ENCODE assay signal across 7 cellular contexts in genomic region chr1:204623894-204624361, GRCh38.
DNase-seq lines count a peak whose midpoint lies in the region; ATAC-seq and TF ChIP-seq lines count a peak whose summit lies in the region.

No MANE protein-coding gene starts in this region.

- H3K4me2 ChIP-seq in DND-41 (ENCODE audit: insufficient read depth, low read length): no peak overlapping the region
- no peak overlapping the region for H3K4me2 ChIP-seq in mesendoderm (ENCODE audit: low read length)

- H3K36me3 ChIP-seq in DND-41 (ENCODE audit: insufficient read depth, low read length): no peaks in the 10 kb centered on the region
- H3K36me3 ChIP-seq in mesendoderm (ENCODE audit: control insufficient read depth, insufficient read depth, low read length): no peaks in the 10 kb centered on the region

- no peak overlapping the region for H3K4ac ChIP-seq in mesendoderm (ENCODE audit: low read depth, low read length)

- CTCF ChIA-PET in WTC11 (lab: Charles Lee): interaction anchor here (0.6 to 3.7 kb wide), 33 partner anchors 9 to 582 kb away, joined by 3 to 30 read pairs (median 5); no protein-coding TSS in a partner anchor

- H3K27ac ChIP-seq in DND-41 (ENCODE audit: low read length) (no peak overlapping the region), mesendoderm (ENCODE audit: low read depth, low read length) (no peak overlapping the region)

- H4K5ac ChIP-seq in mesendoderm (ENCODE audit: low read length): no peak overlapping the region

- no peaks in the 10 kb centered on the region for H3K4me1 ChIP-seq in DND-41 (ENCODE audit: insufficient read depth, low read length)
- peaks cover 2% of the 10 kb centered on the region for H3K4me1 ChIP-seq in mesendoderm (ENCODE audit: control insufficient read depth, low read depth, low read length)

- H2BK15ac ChIP-seq in mesendoderm (replicated peaks; ENCODE audit: low read depth): no peak overlapping the region

- no peak overlapping the region for H4K8ac ChIP-seq in mesendoderm (ENCODE audit: low read depth, low read length)

- H3K27me3 Mint-ChIP-seq in WTC11 (ENCODE audit: low read depth): no peaks in the 10 kb centered on the region; the same call in 1 of the 2 replicates

- no peak overlapping the region for H3K4me3 ChIP-seq in DND-41 (ENCODE audit: low read depth in 1 of 2, low read length in 2 of 2)
- H3K4me3 ChIP-seq in mesendoderm (ENCODE audit: low read length): no peak overlapping the region

- H2AK5ac ChIP-seq in mesendoderm (ENCODE audit: low read length): no peak overlapping the region

- H3K9me3 Mint-ChIP-seq in WTC11: no peaks in the 10 kb centered on the region

- no peak overlapping the region for H2BK5ac ChIP-seq in mesendoderm (ENCODE audit: low read length)

- no CpG with 5 or more reads among the region's 3 CpGs for WGBS in mesendoderm (ENCODE audit: extremely low coverage, insufficient coverage, low lambda C conversion rate)

- H2BK120ac ChIP-seq in mesendoderm (ENCODE audit: low read depth, low read length): no peak overlapping the region

- no peaks in the 10 kb centered on the region for H3K79me2 ChIP-seq in DND-41 (ENCODE audit: insufficient read depth, low read length)
- H3K79me2 ChIP-seq in mesendoderm (ENCODE audit: control insufficient read depth, insufficient read depth, low read length): no peaks in the 10 kb centered on the region

- no peak overlapping the region for H2AFZ ChIP-seq in DND-41 (ENCODE audit: low read depth, low read length)

- no peak overlapping the region for H3K23ac ChIP-seq in mesendoderm (ENCODE audit: low read length)

- H3K4me1 Mint-ChIP-seq in WTC11: peaks cover 29% of the 10 kb centered on the region

- DNase-seq in DND-41 (peak; percentile 39), HuH-7 (ENCODE audit: low spot score) (peak; percentile 64), WTC11 (ENCODE audit: low spot score) (peak; percentile 63), mesendoderm (peak; percentile 82), C1 segment of cervical spinal cord (lab: John Stamatoyannopoulos, UW) (no peak)
- no peak for DNase-seq in activated T-cell treated with anti-CD3 and anti-CD28 coated beads, Interleukin-2, amount 50 U/mL, for 1 hour

- H3K27ac Mint-ChIP-seq in WTC11: no peak overlapping the region

- no peaks in the 10 kb centered on the region for H3K79me1 ChIP-seq in mesendoderm (ENCODE audit: low read length)

- TF ChIP-seq CTCF in DND-41 (IDR thresholded peaks at IDR 0.05; ENCODE audit: borderline replicate concordance, extremely low read depth, low read length, poor library complexity, severe bottlenecking) (peak; percentile 57), WTC11 (IDR thresholded peaks at IDR 0.05) (no peak)

- H3K18ac ChIP-seq in mesendoderm (ENCODE audit: low read length): no peak overlapping the region

- H3K4me3 Mint-ChIP-seq in WTC11: no peak overlapping the region

- H3K9me3 ChIP-seq in DND-41 (ENCODE audit: insufficient read depth, low read length, severe bottlenecking): no peaks in the 10 kb centered on the region

- H3K27me3 ChIP-seq in DND-41 (ENCODE audit: insufficient read depth, low read length, poor library complexity) (peaks cover 3% of the 10 kb centered on the region), mesendoderm (ENCODE audit: insufficient read depth, low read length, poor library complexity) (no peaks in the 10 kb centered on the region)

- no peak overlapping the region for H3K56ac ChIP-seq in mesendoderm (ENCODE audit: low read length)

- no peaks in the 10 kb centered on the region for H3K36me3 Mint-ChIP-seq in WTC11

- H4K20me1 ChIP-seq in DND-41 (ENCODE audit: insufficient read depth, low read length): no peaks in the 10 kb centered on the region

- POLR2A ChIA-PET in WTC11 (lab: Charles Lee): no interaction called here

- H3K9ac ChIP-seq in DND-41 (ENCODE audit: low read depth, low read length): no peak overlapping the region
- H3K9ac ChIP-seq in mesendoderm (ENCODE audit: low read length): no peak overlapping the region

- ATAC-seq in DND-41 (ENCODE audit: insufficient read depth, low read depth) (peak; percentile 77), WTC11 (peak; percentile 65), GM21576 (IDR thresholded peaks at IDR 0.05; ENCODE audit: unreplicated experiment) (no peak)

TF ChIP-seq in WTC11, 78 proteins besides CTCF, POLR2A, EP300 and RAD21:
- no peak for TF ChIP-seq ATF2 (CRISPR knock-in tag; IDR thresholded peaks at IDR 0.05; ENCODE audit: borderline replicate concordance, low read depth)
- 0 out of 2 replicates have a peak, but pooled peaks have one; percentile 21 for TF ChIP-seq ZNF423 (CRISPR knock-in tag; IDR thresholded peaks at IDR 0.05)

Comparison
In these comparisons a context has a peak if more than half of its experiments do, and no peak if none do; other contexts are left out.
1. DNase-seq: peak in DND-41 (single experiment), HuH-7 (single experiment), WTC11 (single experiment) and mesendoderm (single experiment); none in C1 segment of cervical spinal cord (0 of 14) and activated T-cell treated with anti-CD3 and anti-CD28 coated beads, Interleukin-2, amount 50 U/mL, for 1 hour (single experiment).